Comparison of ENCODE assay signal across 1 cellular context in genomic region chr20:62031462-62032092, GRCh38.
TF ChIP-seq lines count a peak whose summit lies in the region.

No MANE protein-coding gene starts in this region.

TF ChIP-seq in K562, 482 proteins besides CTCF, POLR2A, EP300 and RAD21 (continued from another document):
- TF ChIP-seq BRF2 (IDR thresholded peaks at IDR 0.05; ENCODE audit: borderline replicate concordance, insufficient read depth, insufficient read length) (no peak), CXXC5 (CRISPR knock-in tag; IDR thresholded peaks at IDR 0.05) (no peak), ZNF583 (CRISPR knock-in tag; IDR thresholded peaks at IDR 0.05) (no peak), ZNF274 (IDR thresholded peaks at IDR 0.05; ENCODE audit: borderline replicate concordance, low read depth, low read length) (no peak), KLF6 (CRISPR knock-in tag; IDR thresholded peaks at IDR 0.05; ENCODE audit: borderline replicate concordance) (no peak), CBX2 (IDR thresholded peaks at IDR 0.05; ENCODE audit: insufficient read depth, low read length, poor library complexity, severe bottlenecking) (no peak), PURB (CRISPR knock-in tag; IDR thresholded peaks at IDR 0.05; ENCODE audit: low read depth) (no peak), ZNF561 (CRISPR knock-in tag; conservative IDR thresholded peaks at IDR 0.05) (no peak), FOXJ2 (tag; IDR thresholded peaks at IDR 0.05) (no peak)
